ENCODE assay signal across 9 cellular contexts in the genomic region with DNA sequence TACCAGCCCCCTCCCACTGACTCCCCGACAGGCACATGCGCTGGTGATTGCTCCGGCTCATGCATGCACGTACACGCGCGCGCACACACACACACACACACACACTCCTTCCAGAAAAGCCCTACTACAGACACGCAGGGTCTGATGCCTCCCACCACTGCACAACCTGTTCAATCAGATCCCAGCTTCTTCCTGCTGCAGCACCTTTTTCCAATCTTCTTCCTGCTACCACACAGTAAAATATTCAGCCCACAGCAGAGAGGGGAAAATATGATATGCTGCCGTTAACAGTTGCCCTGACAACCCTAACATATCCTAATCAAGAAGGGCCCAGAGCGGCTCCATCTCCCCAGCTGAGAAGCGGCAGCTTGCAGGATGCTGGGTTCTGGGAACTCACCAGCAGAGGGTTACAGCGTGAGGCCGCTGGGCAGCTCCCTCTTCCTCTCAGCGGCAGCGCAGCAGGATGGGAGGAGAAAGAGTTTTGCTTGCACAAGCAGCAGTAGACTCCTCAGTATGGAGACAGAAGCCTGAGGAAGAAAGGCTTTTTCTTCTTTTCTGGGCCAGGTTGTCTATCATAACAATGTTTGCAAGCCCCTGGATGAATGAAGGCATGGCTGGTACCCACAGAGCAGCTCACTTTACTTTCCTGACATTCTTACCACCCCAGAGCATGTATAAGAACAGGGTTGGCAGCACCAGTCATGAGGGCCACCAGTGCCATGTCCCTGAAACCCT. TPM values are rescaled to one million over a fixed set of nuclear protein-coding genes. Genes with fewer than 3 reads are reported as not detected.
A peak's percentile ranks its signal among the peaks of the same experiment; 100 is the strongest.
DNase-seq lines count a peak whose midpoint lies in the region; ATAC-seq, FAIRE-seq and TF ChIP-seq lines count a peak whose summit lies in the region.
"Had no signal": no experiment of that assay in that cellular context is flagged by ENCODE, and none has a peak within 500 bp of the region (broad histone marks: within the 10 kb centered on the region; RNA-seq: fewer than 3 reads in every experiment).

No MANE protein-coding gene starts in this region.

- H3K27ac ChIP-seq in cardiac muscle cell, result no peak overlapping the region
- no peak overlapping the region for H3K27ac ChIP-seq in pancreas
- peak overlapping the region in 1 of 4 donors; percentile 35 for H3K27ac ChIP-seq in esophagus squamous epithelium
- H3K27ac ChIP-seq: BLaER1 treated with 17β-estradiol and CSF1 and Interleukin-3, amounts not matched to agents 10 nM and 100 nM had no signal

- intact Hi-C loops in pancreas (cut with DNase I) (no loop called here), esophagus squamous epithelium (cut with DNase I) (no loop called here)

- no peaks in the 10 kb centered on the region for H3K9me3 Mint-ChIP-seq in activated naive CD4-positive, alpha-beta T cell treated with anti-CD3 and anti-CD28 coated beads, Interleukin-2, amount 50 U/mL, for 24 hours

- TF ChIP-seq POLR2A in esophagus squamous epithelium (IDR thresholded peaks at IDR 0.05), result no peak

- H3K36me3 ChIP-seq in cardiac muscle cell (no peaks in the 10 kb centered on the region), pancreas (no peaks in the 10 kb centered on the region), esophagus squamous epithelium (no peaks in the 10 kb centered on the region)
- H3K36me3 ChIP-seq: BLaER1 treated with 17β-estradiol and CSF1 and Interleukin-3, amounts not matched to agents 10 nM and 100 nM had no signal

- peaks cover 16% of the 10 kb centered on the region for H3K4me1 Mint-ChIP-seq in activated naive CD4-positive, alpha-beta T cell treated with anti-CD3 and anti-CD28 coated beads, Interleukin-2, amount 50 U/mL, for 24 hours

- peak; percentile 55 for TF ChIP-seq CTCF in cardiac muscle cell (IDR thresholded peaks at IDR 0.05; ENCODE audit: low read depth, low read length)
- no peak for TF ChIP-seq CTCF in pancreas (IDR thresholded peaks at IDR 0.05)
- no peak for TF ChIP-seq CTCF in D721Med (IDR thresholded peaks at IDR 0.05; ENCODE audit: insufficient read depth, missing control alignments)
- peak in 3 of 6 experiments; percentile 24 to 53 (median 39) for TF ChIP-seq CTCF in esophagus squamous epithelium (IDR thresholded peaks at IDR 0.05)

- 69 to 73% methylated on average over 16 of the region's 16 CpGs for WGBS in pancreas, 2 donors
- WGBS in esophagus squamous epithelium, 2 donors, result 5 to 28% methylated on average over 10 to 11 of the region's 16 CpGs

- FAIRE-seq in pancreas (lab: Jason Lieb, UNC), result no peak
- no peak for FAIRE-seq in D721Med (lab: Jason Lieb, UNC)

- no peak overlapping the region for H3K4me3 ChIP-seq in cardiac muscle cell
- no peak overlapping the region for H3K4me3 ChIP-seq in pancreas
- peak overlapping the region in 1 of 4 donors; percentile 19 for H3K4me3 ChIP-seq in esophagus squamous epithelium
- H3K4me3 ChIP-seq: BLaER1 treated with 17β-estradiol and CSF1 and Interleukin-3, amounts not matched to agents 10 nM and 100 nM had no signal

- H3K4me1 ChIP-seq in cardiac muscle cell (ENCODE audit: low read depth), result no peaks in the 10 kb centered on the region
- H3K4me1 ChIP-seq in pancreas, result peaks cover 4 to 14% (median 6%) of the 10 kb centered on the region in 3 donors
- H3K4me1 ChIP-seq in esophagus squamous epithelium, result peaks cover 0 to 44% (median 11%) of the 10 kb centered on the region in 3 donors
- H3K4me1 ChIP-seq: BLaER1 treated with 17β-estradiol and CSF1 and Interleukin-3, amounts not matched to agents 10 nM and 100 nM had no signal

- peak overlapping the region; percentile 65 for H3K27ac Mint-ChIP-seq in activated naive CD4-positive, alpha-beta T cell treated with anti-CD3 and anti-CD28 coated beads, Interleukin-2, amount 50 U/mL, for 24 hours

- peak overlapping the region; percentile 41 for H3K4me3 Mint-ChIP-seq in activated naive CD4-positive, alpha-beta T cell treated with anti-CD3 and anti-CD28 coated beads, Interleukin-2, amount 50 U/mL, for 24 hours

- H3K36me3 Mint-ChIP-seq in activated naive CD4-positive, alpha-beta T cell treated with anti-CD3 and anti-CD28 coated beads, Interleukin-2, amount 50 U/mL, for 24 hours, result no peaks in the 10 kb centered on the region

- H3K27me3 Mint-ChIP-seq in activated naive CD4-positive, alpha-beta T cell treated with anti-CD3 and anti-CD28 coated beads, Interleukin-2, amount 50 U/mL, for 24 hours, result peaks cover 12% of the 10 kb centered on the region

- no peaks in the 10 kb centered on the region for H3K27me3 ChIP-seq in cardiac muscle cell
- no peaks in the 10 kb centered on the region for H3K27me3 ChIP-seq in pancreas
- no peaks in the 10 kb centered on the region for H3K27me3 ChIP-seq in esophagus squamous epithelium
- H3K27me3 ChIP-seq: BLaER1 treated with 17β-estradiol and CSF1 and Interleukin-3, amounts not matched to agents 10 nM and 100 nM had no signal

- ATAC-seq in pancreas, result peak; percentile 22 to 85 (median 76)

- DNase-seq in NCI-H2081 (lab: John Stamatoyannopoulos, UW), result peak; percentile 51 to 69
- no peak for DNase-seq in NCI-H2081 treated with DMSO at 0.1 percent for 48 hours (lab: John Stamatoyannopoulos, UW)
- DNase-seq in NCI-H2171 (lab: John Stamatoyannopoulos, UW), result peak; percentile 66
- DNase-seq in cardiac muscle cell (ENCODE audit: low read depth in 1 of 2, low spot score in 1 of 2), result peak; percentile 69 to 81
- peak; percentile 10 to 64 (median 28) for DNase-seq in pancreas
- no peak for DNase-seq in D721Med (ENCODE audit: insufficient read length, low spot score)
- no peak for DNase-seq in esophagus squamous epithelium (lab: John Stamatoyannopoulos, UW)

- H3K9me3 ChIP-seq in cardiac muscle cell (ENCODE audit: low read depth) (no peaks in the 10 kb centered on the region), pancreas (no peaks in the 10 kb centered on the region), esophagus squamous epithelium (no peaks in the 10 kb centered on the region)

RNA-seq across cellular contexts. Expression of a gene that starts 23.9 kb away (rescaled TPM):
- total RNA-seq in cardiac muscle cell, result 8.8 and 13.8 TPM in 2 replicates
- 4.1 and 8.0 TPM in 2 replicates for polyA plus RNA-seq in cardiac muscle cell
- 10 to 100 TPM; 23.7 to 37.9 (median 27.6) TPM for total RNA-seq in pancreas
- 10 to 100 TPM; 10.7 to 12.9 TPM for polyA plus RNA-seq in pancreas
- total RNA-seq in esophagus squamous epithelium, result 10 to 100 TPM; 18.3 to 33.0 (median 28.2) TPM

Comparison
In these comparisons a context has a peak if more than half of its experiments do, and no peak if none do; other contexts are left out.
1. DNase-seq: peak in NCI-H2081 (2 of 2), NCI-H2171 (single experiment), cardiac muscle cell (2 of 2) and pancreas (6 of 6); none in NCI-H2081 treated with DMSO at 0.1 percent for 48 hours (single experiment), D721Med (single experiment) and esophagus squamous epithelium (single experiment).